ENCODE assay signal across 8 cellular contexts in the genomic region with DNA sequence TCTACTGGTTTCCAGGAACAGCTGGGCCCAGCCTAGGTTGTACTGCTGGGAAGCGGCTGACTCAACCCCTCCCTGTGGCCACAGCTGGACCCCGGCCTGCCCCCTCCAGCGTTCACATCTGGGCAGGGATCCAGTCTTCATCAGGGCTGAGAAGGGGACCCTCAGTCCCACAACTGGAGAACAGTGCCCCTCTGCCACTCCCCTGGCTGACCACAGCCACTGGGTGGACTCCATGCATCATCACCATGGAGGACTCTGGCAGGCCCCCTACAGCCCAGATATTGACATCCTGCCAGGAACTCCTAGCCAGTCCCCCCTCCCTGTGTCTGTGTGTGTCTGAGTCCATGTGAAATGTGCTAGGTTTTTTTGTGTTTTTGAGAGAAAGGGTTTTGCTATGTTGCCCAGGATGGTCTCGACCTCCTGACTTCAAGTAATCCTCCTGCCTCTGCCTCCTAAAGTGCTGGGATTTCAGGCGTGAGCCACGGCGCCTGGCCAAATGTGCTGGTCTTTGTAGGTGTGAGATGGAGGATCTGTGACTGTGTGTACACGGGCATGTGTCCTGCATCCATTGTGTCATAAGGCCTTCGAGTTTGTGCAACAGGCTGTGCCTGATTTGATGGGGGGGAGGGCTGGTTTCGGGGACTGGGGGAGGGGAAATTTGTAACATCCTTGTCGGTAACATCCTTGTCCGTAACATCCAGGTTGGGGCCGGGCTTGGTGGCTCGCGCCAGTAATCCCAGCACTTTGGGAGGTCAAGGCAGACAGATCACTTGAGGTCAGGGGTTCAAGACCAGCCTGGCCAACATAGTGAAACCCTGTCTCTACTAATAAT. TPM values are rescaled to one million over a fixed set of nuclear protein-coding genes. Genes with fewer than 3 reads are reported as not detected.
DNase-seq lines count a peak whose midpoint lies in the region; ATAC-seq and TF ChIP-seq lines count a peak whose summit lies in the region.

No MANE protein-coding gene starts in this region.

- POLR2A ChIA-PET in Caco-2 (lab: Charles Lee): interaction anchor here (0.9 to 2.5 kb wide), 2 partner anchors 10 to 13 kb away, joined by 4 to 36 read pairs; partner anchors contain the start of gene JUNB

- H3K27me3 ChIP-seq in Caco-2 (replicated peaks; ENCODE audit: control insufficient read depth, insufficient read depth, low read length) (no peaks in the 10 kb centered on the region), HUES6 (ENCODE audit: control insufficient read depth, insufficient read depth, low read length) (no peaks in the 10 kb centered on the region)

- H3K4me3 ChIP-seq in Caco-2 (ENCODE audit: low read depth, low read length): peak overlapping the region; percentile 53
- peak overlapping the region; percentile 77; the same call in 1 of the 2 replicates for H3K4me3 ChIP-seq in HUES6 (ENCODE audit: low read depth, low read length)
- peak overlapping the region; percentile 64 for H3K4me3 ChIP-seq in WI38 (ENCODE audit: low read depth, low read length)

- peak overlapping the region; percentile 30 for H3K4me3 Mint-ChIP-seq in Caco-2 (ENCODE audit: unreplicated experiment)

- TF ChIP-seq CTCF in Caco-2 (IDR thresholded peaks at IDR 0.05; ENCODE audit: insufficient read depth in 1 of 2, low read depth in 1 of 2, low read length in 1 of 2, severe bottlenecking in 1 of 2, unreplicated experiment in 1 of 2): no peak
- no peak for TF ChIP-seq CTCF in WI38 (IDR thresholded peaks at IDR 0.05; ENCODE audit: low read depth, low read length)

- H3K27ac ChIP-seq in HUES6 (ENCODE audit: low read depth, low read length): no peak overlapping the region

- peaks cover 19% of the 10 kb centered on the region for H3K36me3 Mint-ChIP-seq in Caco-2 (ENCODE audit: insufficient read depth, unreplicated experiment)

- H3K36me3 ChIP-seq in Caco-2 (ENCODE audit: control insufficient read depth, insufficient read depth, low read length): no peaks in the 10 kb centered on the region
- H3K36me3 ChIP-seq in HUES6 (ENCODE audit: control insufficient read depth, insufficient read depth, low read length): no peaks in the 10 kb centered on the region

- H3K9me3 ChIP-seq in Caco-2 (no peaks in the 10 kb centered on the region), HUES6 (ENCODE audit: control insufficient read depth, insufficient read depth, low read depth, low read length) (no peaks in the 10 kb centered on the region)

- intact Hi-C loops in Caco-2 (cut with micrococcal nuclease; ENCODE audit: unreplicated experiment): loop anchor here (5.0 kb wide), 1 partner anchor 57 kb away; the partner anchor contains the start of gene TNPO2
- intact Hi-C loops in posterior vena cava (cut with DNase I): loop anchor here in 1 of 2 donors (2.0 kb wide), 1 partner anchor 15 kb away; no protein-coding TSS in a partner anchor

- H3K27ac Mint-ChIP-seq in Caco-2 (ENCODE audit: unreplicated experiment): no peak overlapping the region

- CTCF ChIA-PET in Caco-2 (lab: Charles Lee): interaction anchor here (2.5 kb wide), 1 partner anchor 18 kb away, joined by 20 read pairs; no protein-coding TSS in a partner anchor

- H3K9me3 Mint-ChIP-seq in Caco-2 (ENCODE audit: unreplicated experiment): no peaks in the 10 kb centered on the region

- ATAC-seq in GM21786 (IDR thresholded peaks at IDR 0.05; ENCODE audit: unreplicated experiment): no peak

- BruUV-seq in Caco-2 (replicated peaks; lab: Mats Ljungman, UMichigan): no TSS peak

- no peaks in the 10 kb centered on the region for H3K27me3 Mint-ChIP-seq in Caco-2 (ENCODE audit: insufficient read depth, unreplicated experiment)

- peaks cover 11% of the 10 kb centered on the region for H3K4me1 Mint-ChIP-seq in Caco-2 (ENCODE audit: low read depth, unreplicated experiment)

- DNase-seq in Caco-2 (no peak), fibroblast of the conjunctiva (ENCODE audit: low read depth) (peak; percentile 84), posterior vena cava (ENCODE audit: low spot score) (peak; percentile 94), SKM-1 treated with dmso at 0.1 percent for 144 hours (lab: John Stamatoyannopoulos, UW; ENCODE audit: unreplicated experiment) (no peak)
- DNase-seq in stimulated activated CD4-positive, alpha-beta T cell treated with anti-CD3 and anti-CD28 coated beads, Interleukin-15, amount 100 ng/mL, for 24 hours: no peak

- no peak overlapping the region for H3K9ac ChIP-seq in HUES6 (ENCODE audit: low read length)

- H3K4me1 ChIP-seq in Caco-2 (peaks cover 30% of the 10 kb centered on the region), HUES6 (ENCODE audit: control insufficient read depth, insufficient read depth, low read length) (peaks cover 29% of the 10 kb centered on the region)

RNA-seq across cellular contexts. Expression of gene HOOK2, which starts 4.0 kb away (rescaled TPM):
- total RNA-seq in Caco-2 (2022): 74.2 and 80.4 TPM in 2 replicates
- 10 to 100 TPM; 20.2 to 21.7 TPM for total RNA-seq in posterior vena cava

RNA-seq across cellular contexts. Expression of gene JUNB, which starts 11.9 kb away (rescaled TPM):
- total RNA-seq in Caco-2 (2022): 16.4 and 19.4 TPM in 2 replicates
- total RNA-seq in posterior vena cava: 100 to 1,000 TPM; 193 to 418 TPM

RNA-seq across cellular contexts. Expression of gene PRDX2, which starts 22.2 kb away (rescaled TPM):
- 265 and 285 TPM in 2 replicates for total RNA-seq in Caco-2 (2022)
- total RNA-seq in posterior vena cava: 100 to 1,000 TPM; 126 to 130 TPM

RNA-seq across cellular contexts. Expression of gene THSD8, which starts 22.5 kb away (rescaled TPM):
- 23.9 and 25.9 TPM in 2 replicates for total RNA-seq in Caco-2 (2022)
- 1 to 10 TPM in 1 of 2 donors, under 1 TPM in 1; 1.00 to 1.6 TPM for total RNA-seq in posterior vena cava

RNA-seq across cellular contexts. Expression of gene RNASEH2A, which starts 27.0 kb away (rescaled TPM):
- total RNA-seq in Caco-2 (2022): 30.9 and 37.6 TPM in 2 replicates
- total RNA-seq in posterior vena cava: 1 to 10 TPM; 4.3 to 5.1 TPM

Comparison
In these comparisons a context has a peak if more than half of its experiments do, and no peak if none do; other contexts are left out.
1. DNase-seq: peak in fibroblast of the conjunctiva (single experiment) and posterior vena cava (single experiment); none in Caco-2 (0 of 2), stimulated activated CD4-positive, alpha-beta T cell treated with anti-CD3 and anti-CD28 coated beads, Interleukin-15, amount 100 ng/mL, for 24 hours (single experiment) and SKM-1 treated with dmso at 0.1 percent for 144 hours (single experiment).
2. Peak in every context shown above with its lines, with median percentiles within 50 percentile points of each other: H3K4me3 ChIP-seq.